Comparison of ENCODE assay signal across 1 cellular context in the genomic region with DNA sequence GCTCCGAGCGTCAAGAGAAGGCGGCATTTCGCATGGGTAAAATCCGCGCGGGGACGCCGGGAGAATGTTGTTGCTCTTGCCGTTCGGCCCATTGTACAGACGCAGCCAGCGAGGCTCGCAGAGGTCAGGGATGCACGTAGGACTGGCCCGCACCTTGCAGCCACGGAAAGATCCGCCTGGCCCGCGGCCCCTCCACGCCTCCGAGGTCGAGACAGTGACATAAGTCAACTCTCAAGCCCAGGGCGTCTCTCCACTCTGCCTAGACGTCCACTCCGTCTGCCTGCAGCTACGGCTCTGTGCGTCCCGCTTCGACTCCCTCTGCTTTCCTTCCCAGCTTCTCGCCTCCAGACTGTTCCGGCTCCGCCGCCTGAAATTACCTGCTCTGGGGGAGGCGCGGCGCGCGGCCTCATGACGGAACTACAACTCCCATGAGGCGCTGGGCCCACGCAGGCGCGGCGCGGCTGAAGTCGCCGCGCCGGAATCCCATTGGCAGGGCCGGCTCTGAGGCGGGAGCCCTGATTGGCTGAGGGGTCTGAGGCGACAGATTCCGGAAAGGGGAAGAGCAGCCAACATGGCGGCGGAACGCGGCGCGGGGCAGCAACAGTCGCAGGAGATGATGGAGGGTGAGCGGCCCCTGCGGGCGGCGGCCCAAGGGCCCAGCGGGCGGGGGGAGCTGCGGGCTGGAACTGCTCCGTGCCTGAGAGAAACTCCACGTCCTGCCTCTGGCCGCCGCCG.
TF ChIP-seq lines count a peak whose summit lies in the region.

TSS of gene PPP1R7 (plus strand) at position 543 of the 735 bp plus-strand sequence. CDS start at position 572, 29 bp downstream.

TF ChIP-seq in HepG2, 621 proteins besides CTCF, POLR2A, EP300 and RAD21 (continued from another document):
- TF ChIP-seq ZNF615 (CRISPR knock-in tag; IDR thresholded peaks at IDR 0.05; ENCODE audit: borderline replicate concordance) (0 out of 2 replicates have a peak, but pooled peaks have one; percentile 11), ZNF766 (CRISPR knock-in tag; IDR thresholded peaks at IDR 0.05; ENCODE audit: borderline replicate concordance) (peak; percentile 4; the same call in 1 of the 2 replicates), HOXA9 (CRISPR knock-in tag; IDR thresholded peaks at IDR 0.05; ENCODE audit: borderline replicate concordance) (no peak), MYNN (CRISPR knock-in tag; IDR thresholded peaks at IDR 0.05; ENCODE audit: low read depth) (no peak), ZNF282 (IDR thresholded peaks at IDR 0.05; ENCODE audit: partially characterized antibody) (no peak), FIP1L1 (IDR thresholded peaks at IDR 0.05; ENCODE audit: borderline replicate concordance, insufficient read depth, low read depth, low read length) (no peak), FOXC1 (CRISPR knock-in tag; IDR thresholded peaks at IDR 0.05; ENCODE audit: borderline replicate concordance) (peak; percentile 66; the same call in 1 of the 2 replicates), ZNF451 (CRISPR knock-in tag; IDR thresholded peaks at IDR 0.05) (no peak; the same call in 1 of the 2 replicates), HNRNPLL (IDR thresholded peaks at IDR 0.05; ENCODE audit: low read depth, low read length, poor library complexity, severe bottlenecking) (peak; percentile 44), GABPA (IDR thresholded peaks at IDR 0.05; ENCODE audit: low read depth, low read length) (peak; percentile 48), GABPA (CRISPR knock-in tag; IDR thresholded peaks at IDR 0.05; ENCODE audit: low read depth) (peak; percentile 80), ZNF20 (CRISPR knock-in tag; IDR thresholded peaks at IDR 0.05) (no peak), ZFY (CRISPR knock-in tag; IDR thresholded peaks at IDR 0.05) (peak; percentile 88), AGO1 (IDR thresholded peaks at IDR 0.05; ENCODE audit: low read depth, low read length, poor library complexity, severe bottlenecking) (no peak), HNRNPUL1 (IDR thresholded peaks at IDR 0.05; ENCODE audit: low read depth, low read length) (no peak), ZNF784 (CRISPR knock-in tag; IDR thresholded peaks at IDR 0.05; ENCODE audit: borderline replicate concordance) (no peak), AGO2 (optimal IDR thresholded peaks at IDR 0.05; ENCODE audit: low read depth, low read length) (peak; percentile 51), ZNF432 (CRISPR knock-in tag; IDR thresholded peaks at IDR 0.05; ENCODE audit: borderline replicate concordance) (no peak), ZBTB21 (CRISPR knock-in tag; IDR thresholded peaks at IDR 0.05) (no peak), ZNF775 (CRISPR knock-in tag; IDR thresholded peaks at IDR 0.05; ENCODE audit: borderline replicate concordance) (no peak), RFX5 (IDR thresholded peaks at IDR 0.05; ENCODE audit: low read depth, low read length) (peak; percentile 64; the same call in 1 of the 2 replicates), ZSCAN31 (CRISPR knock-in tag; IDR thresholded peaks at IDR 0.05; ENCODE audit: low read depth) (peak; percentile 66; the same call in 1 of the 2 replicates), ZNF44 (CRISPR knock-in tag; IDR thresholded peaks at IDR 0.05) (no peak), ERF (CRISPR knock-in tag; IDR thresholded peaks at IDR 0.05) (peak; percentile 56; the same call in 1 of the 2 replicates), TRIM24 (CRISPR knock-in tag; IDR thresholded peaks at IDR 0.05) (no peak), DNMT1 (CRISPR knock-in tag; IDR thresholded peaks at IDR 0.05) (no peak), HOXA7 (CRISPR knock-in tag; IDR thresholded peaks at IDR 0.05) (no peak), ZNF605 (CRISPR knock-in tag; IDR thresholded peaks at IDR 0.05) (peak; percentile 85), ZSCAN20 (CRISPR knock-in tag; IDR thresholded peaks at IDR 0.05; ENCODE audit: borderline replicate concordance) (peak; percentile 25; the same call in 1 of the 2 replicates), ZNF776 (CRISPR knock-in tag; IDR thresholded peaks at IDR 0.05) (peak; percentile 78; the same call in 1 of the 2 replicates), KLF9 (CRISPR knock-in tag; IDR thresholded peaks at IDR 0.05; ENCODE audit: low read depth) (no peak), NRL (CRISPR knock-in tag; IDR thresholded peaks at IDR 0.05; ENCODE audit: borderline replicate concordance) (peak; percentile 65), ZNF572 (CRISPR knock-in tag; IDR thresholded peaks at IDR 0.05) (no peak), ZNF746 (CRISPR knock-in tag; IDR thresholded peaks at IDR 0.05) (peak; percentile 6; the same call in 1 of the 2 replicates), AHR (CRISPR knock-in tag; IDR thresholded peaks at IDR 0.05) (0 out of 2 replicates have a peak, but pooled peaks have one; percentile 18), NFYC (CRISPR knock-in tag; IDR thresholded peaks at IDR 0.05) (peak; percentile 92), TOPORS (CRISPR knock-in tag; IDR thresholded peaks at IDR 0.05) (peak; percentile 91; the same call in 1 of the 2 replicates), SAP130 (CRISPR knock-in tag; IDR thresholded peaks at IDR 0.05; ENCODE audit: low read depth) (peak; percentile 93), MED13 (CRISPR knock-in tag; IDR thresholded peaks at IDR 0.05) (no peak), RBM39 (IDR thresholded peaks at IDR 0.05; ENCODE audit: low read depth, low read length, poor library complexity, severe bottlenecking) (peak; percentile 53), NFKB2 (CRISPR knock-in tag; IDR thresholded peaks at IDR 0.05; ENCODE audit: borderline replicate concordance) (peak; percentile 13; the same call in 1 of the 2 replicates), ZC3H13 (CRISPR knock-in tag; IDR thresholded peaks at IDR 0.05) (0 out of 2 replicates have a peak, but pooled peaks have one; percentile 48), ZNF616 (CRISPR knock-in tag; IDR thresholded peaks at IDR 0.05; ENCODE audit: low read depth) (peak; percentile 24; the same call in 1 of the 2 replicates)
- TF ChIP-seq, protein P1, sequence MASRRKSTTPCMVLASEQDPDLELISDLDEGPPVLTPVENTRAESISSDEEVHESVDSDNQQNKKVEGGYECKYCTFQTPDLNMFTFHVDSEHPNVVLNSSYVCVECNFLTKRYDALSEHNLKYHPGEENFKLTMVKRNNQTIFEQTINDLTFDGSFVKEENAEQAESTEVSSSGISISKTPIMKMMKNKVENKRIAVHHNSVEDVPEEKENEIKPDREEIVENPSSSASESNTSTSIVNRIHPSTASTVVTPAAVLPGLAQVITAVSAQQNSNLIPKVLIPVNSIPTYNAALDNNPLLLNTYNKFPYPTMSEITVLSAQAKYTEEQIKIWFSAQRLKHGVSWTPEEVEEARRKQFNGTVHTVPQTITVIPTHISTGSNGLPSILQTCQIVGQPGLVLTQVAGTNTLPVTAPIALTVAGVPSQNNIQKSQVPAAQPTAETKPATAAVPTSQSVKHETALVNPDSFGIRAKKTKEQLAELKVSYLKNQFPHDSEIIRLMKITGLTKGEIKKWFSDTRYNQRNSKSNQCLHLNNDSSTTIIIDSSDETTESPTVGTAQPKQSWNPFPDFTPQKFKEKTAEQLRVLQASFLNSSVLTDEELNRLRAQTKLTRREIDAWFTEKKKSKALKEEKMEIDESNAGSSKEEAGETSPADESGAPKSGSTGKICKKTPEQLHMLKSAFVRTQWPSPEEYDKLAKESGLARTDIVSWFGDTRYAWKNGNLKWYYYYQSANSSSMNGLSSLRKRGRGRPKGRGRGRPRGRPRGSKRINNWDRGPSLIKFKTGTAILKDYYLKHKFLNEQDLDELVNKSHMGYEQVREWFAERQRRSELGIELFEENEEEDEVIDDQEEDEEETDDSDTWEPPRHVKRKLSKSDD (CRISPR knock-in tag; IDR thresholded peaks at IDR 0.05; ENCODE audit: low read depth) = peak; percentile 79; the same call in 1 of the 2 replicates
- TF ChIP-seq, protein P2, sequence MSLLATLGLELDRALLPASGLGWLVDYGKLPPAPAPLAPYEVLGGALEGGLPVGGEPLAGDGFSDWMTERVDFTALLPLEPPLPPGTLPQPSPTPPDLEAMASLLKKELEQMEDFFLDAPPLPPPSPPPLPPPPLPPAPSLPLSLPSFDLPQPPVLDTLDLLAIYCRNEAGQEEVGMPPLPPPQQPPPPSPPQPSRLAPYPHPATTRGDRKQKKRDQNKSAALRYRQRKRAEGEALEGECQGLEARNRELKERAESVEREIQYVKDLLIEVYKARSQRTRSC (CRISPR knock-in tag; IDR thresholded peaks at IDR 0.05; ENCODE audit: low read depth) = no peak
- TF ChIP-seq, protein P3, sequence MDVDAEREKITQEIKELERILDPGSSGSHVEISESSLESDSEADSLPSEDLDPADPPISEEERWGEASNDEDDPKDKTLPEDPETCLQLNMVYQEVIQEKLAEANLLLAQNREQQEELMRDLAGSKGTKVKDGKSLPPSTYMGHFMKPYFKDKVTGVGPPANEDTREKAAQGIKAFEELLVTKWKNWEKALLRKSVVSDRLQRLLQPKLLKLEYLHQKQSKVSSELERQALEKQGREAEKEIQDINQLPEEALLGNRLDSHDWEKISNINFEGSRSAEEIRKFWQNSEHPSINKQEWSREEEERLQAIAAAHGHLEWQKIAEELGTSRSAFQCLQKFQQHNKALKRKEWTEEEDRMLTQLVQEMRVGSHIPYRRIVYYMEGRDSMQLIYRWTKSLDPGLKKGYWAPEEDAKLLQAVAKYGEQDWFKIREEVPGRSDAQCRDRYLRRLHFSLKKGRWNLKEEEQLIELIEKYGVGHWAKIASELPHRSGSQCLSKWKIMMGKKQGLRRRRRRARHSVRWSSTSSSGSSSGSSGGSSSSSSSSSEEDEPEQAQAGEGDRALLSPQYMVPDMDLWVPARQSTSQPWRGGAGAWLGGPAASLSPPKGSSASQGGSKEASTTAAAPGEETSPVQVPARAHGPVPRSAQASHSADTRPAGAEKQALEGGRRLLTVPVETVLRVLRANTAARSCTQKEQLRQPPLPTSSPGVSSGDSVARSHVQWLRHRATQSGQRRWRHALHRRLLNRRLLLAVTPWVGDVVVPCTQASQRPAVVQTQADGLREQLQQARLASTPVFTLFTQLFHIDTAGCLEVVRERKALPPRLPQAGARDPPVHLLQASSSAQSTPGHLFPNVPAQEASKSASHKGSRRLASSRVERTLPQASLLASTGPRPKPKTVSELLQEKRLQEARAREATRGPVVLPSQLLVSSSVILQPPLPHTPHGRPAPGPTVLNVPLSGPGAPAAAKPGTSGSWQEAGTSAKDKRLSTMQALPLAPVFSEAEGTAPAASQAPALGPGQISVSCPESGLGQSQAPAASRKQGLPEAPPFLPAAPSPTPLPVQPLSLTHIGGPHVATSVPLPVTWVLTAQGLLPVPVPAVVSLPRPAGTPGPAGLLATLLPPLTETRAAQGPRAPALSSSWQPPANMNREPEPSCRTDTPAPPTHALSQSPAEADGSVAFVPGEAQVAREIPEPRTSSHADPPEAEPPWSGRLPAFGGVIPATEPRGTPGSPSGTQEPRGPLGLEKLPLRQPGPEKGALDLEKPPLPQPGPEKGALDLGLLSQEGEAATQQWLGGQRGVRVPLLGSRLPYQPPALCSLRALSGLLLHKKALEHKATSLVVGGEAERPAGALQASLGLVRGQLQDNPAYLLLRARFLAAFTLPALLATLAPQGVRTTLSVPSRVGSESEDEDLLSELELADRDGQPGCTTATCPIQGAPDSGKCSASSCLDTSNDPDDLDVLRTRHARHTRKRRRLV (CRISPR knock-in tag; IDR thresholded peaks at IDR 0.05) = 0 out of 2 replicates have a peak, but pooled peaks have one; percentile 10
- TF ChIP-seq, protein P4, sequence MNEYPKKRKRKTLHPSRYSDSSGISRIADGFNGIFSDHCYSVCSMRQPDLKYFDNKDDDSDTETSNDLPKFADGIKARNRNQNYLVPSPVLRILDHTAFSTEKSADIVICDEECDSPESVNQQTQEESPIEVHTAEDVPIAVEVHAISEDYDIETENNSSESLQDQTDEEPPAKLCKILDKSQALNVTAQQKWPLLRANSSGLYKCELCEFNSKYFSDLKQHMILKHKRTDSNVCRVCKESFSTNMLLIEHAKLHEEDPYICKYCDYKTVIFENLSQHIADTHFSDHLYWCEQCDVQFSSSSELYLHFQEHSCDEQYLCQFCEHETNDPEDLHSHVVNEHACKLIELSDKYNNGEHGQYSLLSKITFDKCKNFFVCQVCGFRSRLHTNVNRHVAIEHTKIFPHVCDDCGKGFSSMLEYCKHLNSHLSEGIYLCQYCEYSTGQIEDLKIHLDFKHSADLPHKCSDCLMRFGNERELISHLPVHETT (CRISPR knock-in tag; conservative IDR thresholded peaks at IDR 0.05) = no peak
- TF ChIP-seq, protein P5, sequence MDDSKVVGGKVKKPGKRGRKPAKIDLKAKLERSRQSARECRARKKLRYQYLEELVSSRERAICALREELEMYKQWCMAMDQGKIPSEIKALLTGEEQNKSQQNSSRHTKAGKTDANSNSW (CRISPR knock-in tag; IDR thresholded peaks at IDR 0.05; ENCODE audit: borderline replicate concordance) = 0 out of 2 replicates have a peak, but pooled peaks have one; percentile 4
- TF ChIP-seq, protein P6, sequence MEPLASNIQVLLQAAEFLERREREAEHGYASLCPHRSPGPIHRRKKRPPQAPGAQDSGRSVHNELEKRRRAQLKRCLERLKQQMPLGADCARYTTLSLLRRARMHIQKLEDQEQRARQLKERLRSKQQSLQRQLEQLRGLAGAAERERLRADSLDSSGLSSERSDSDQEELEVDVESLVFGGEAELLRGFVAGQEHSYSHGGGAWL (CRISPR knock-in tag; IDR thresholded peaks at IDR 0.05) = no peak
- TF ChIP-seq, protein P7, sequence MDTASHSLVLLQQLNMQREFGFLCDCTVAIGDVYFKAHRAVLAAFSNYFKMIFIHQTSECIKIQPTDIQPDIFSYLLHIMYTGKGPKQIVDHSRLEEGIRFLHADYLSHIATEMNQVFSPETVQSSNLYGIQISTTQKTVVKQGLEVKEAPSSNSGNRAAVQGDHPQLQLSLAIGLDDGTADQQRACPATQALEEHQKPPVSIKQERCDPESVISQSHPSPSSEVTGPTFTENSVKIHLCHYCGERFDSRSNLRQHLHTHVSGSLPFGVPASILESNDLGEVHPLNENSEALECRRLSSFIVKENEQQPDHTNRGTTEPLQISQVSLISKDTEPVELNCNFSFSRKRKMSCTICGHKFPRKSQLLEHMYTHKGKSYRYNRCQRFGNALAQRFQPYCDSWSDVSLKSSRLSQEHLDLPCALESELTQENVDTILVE (CRISPR knock-in tag; IDR thresholded peaks at IDR 0.05) = peak; percentile 39; the same call in 1 of the 2 replicates
- TF ChIP-seq, protein P8, sequence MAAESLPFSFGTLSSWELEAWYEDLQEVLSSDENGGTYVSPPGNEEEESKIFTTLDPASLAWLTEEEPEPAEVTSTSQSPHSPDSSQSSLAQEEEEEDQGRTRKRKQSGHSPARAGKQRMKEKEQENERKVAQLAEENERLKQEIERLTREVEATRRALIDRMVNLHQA (CRISPR knock-in tag; IDR thresholded peaks at IDR 0.05) = no peak
